Comparison of ENCODE assay signal across 6 cellular contexts in genomic region chr16:57485091-57485915, GRCh38. TPM values are rescaled to one million over a fixed set of nuclear protein-coding genes. Genes with fewer than 3 reads are reported as not detected.
A peak's percentile ranks its signal among the peaks of the same experiment; 100 is the strongest.
DNase-seq lines count a peak whose midpoint lies in the region; ATAC-seq and TF ChIP-seq lines count a peak whose summit lies in the region.

No MANE protein-coding gene starts in this region.

- no peak for TF ChIP-seq CTCF in epithelial cell of proximal tubule (conservative IDR thresholded peaks at IDR 0.05; ENCODE audit: low read depth, low read length)

- H3K9ac ChIP-seq in NT2/D1 (ENCODE audit: insufficient read length, low read depth) (peak overlapping the region; percentile 86), skeletal muscle satellite cell (ENCODE audit: low read depth, low read length) (peak overlapping the region; percentile 89)

- DNase-seq in NT2/D1 (ENCODE audit: low read depth, low spot score) = no peak
- no peak for DNase-seq in epithelial cell of proximal tubule (ENCODE audit: low read depth)
- no peak for DNase-seq in T1000 (lab: John Stamatoyannopoulos, UW)
- DNase-seq in activated CD4-positive, alpha-beta T cell treated with anti-CD3 and anti-CD28 coated beads for 1 hour = no peak

- H3K4me1 ChIP-seq in NT2/D1 (ENCODE audit: insufficient read depth, insufficient read length) (peaks cover 22% of the 10 kb centered on the region), skeletal muscle satellite cell (ENCODE audit: control insufficient read depth, insufficient read depth, low read length) (peaks cover 22% of the 10 kb centered on the region)

- H3K36me3 ChIP-seq in NT2/D1 (ENCODE audit: insufficient read depth, insufficient read length, low read length) = no peaks in the 10 kb centered on the region
- H3K36me3 ChIP-seq in skeletal muscle satellite cell (ENCODE audit: insufficient read depth, low read length) = no peaks in the 10 kb centered on the region

- H3K4me2 ChIP-seq in skeletal muscle satellite cell (ENCODE audit: low read length) = peak overlapping the region; percentile 99

- no peak for ATAC-seq in GM18873 (IDR thresholded peaks at IDR 0.05; ENCODE audit: low FRiP score, unreplicated experiment)

- H3K27me3 ChIP-seq in NT2/D1 (ENCODE audit: insufficient read depth, insufficient read length) (peaks cover 19% of the 10 kb centered on the region), skeletal muscle satellite cell (ENCODE audit: control insufficient read depth, insufficient read depth, low read length) (peaks cover 1% of the 10 kb centered on the region)

- H3K9me3 ChIP-seq in NT2/D1 (ENCODE audit: insufficient read depth, low read length) = peaks cover 9% of the 10 kb centered on the region; the same call in 1 of the 2 replicates
- no peaks in the 10 kb centered on the region for H3K9me3 ChIP-seq in skeletal muscle satellite cell (replicated peaks; ENCODE audit: low read length)

- H3K4me3 ChIP-seq in NT2/D1 (ENCODE audit: insufficient read length, low read depth) = peak overlapping the region; percentile 89
- H3K4me3 ChIP-seq in epithelial cell of proximal tubule (ENCODE audit: low read depth, low read length) = peak overlapping the region; percentile 96
- H3K4me3 ChIP-seq in skeletal muscle satellite cell (ENCODE audit: low read length) = peak overlapping the region; percentile 98

RNA-seq across cellular contexts. Expression of gene DOK4, which starts 1.0 kb away (rescaled TPM):
- 35.3 and 39.5 TPM in 2 replicates for total RNA-seq in epithelial cell of proximal tubule
- total RNA-seq in skeletal muscle satellite cell (2012; rRNA removed) = 27.5 and 28.9 TPM in 2 replicates

RNA-seq across cellular contexts. Expression of gene POLR2C, which starts 22.8 kb away (rescaled TPM):
- total RNA-seq in epithelial cell of proximal tubule = 64.5 and 140 TPM in 2 replicates
- total RNA-seq in skeletal muscle satellite cell (2012; rRNA removed) = 88.5 and 114 TPM in 2 replicates

RNA-seq across cellular contexts. Expression of gene COQ9, which starts 38.0 kb away (rescaled TPM):
- 40.0 and 45.4 TPM in 2 replicates for total RNA-seq in epithelial cell of proximal tubule
- 48.7 and 49.7 TPM in 2 replicates for total RNA-seq in skeletal muscle satellite cell (2012; rRNA removed)

RNA-seq across cellular contexts. Expression of gene CIAPIN1, which starts 38.1 kb away (rescaled TPM):
- total RNA-seq in epithelial cell of proximal tubule = 69.1 and 75.6 TPM in 2 replicates
- total RNA-seq in skeletal muscle satellite cell (2012; rRNA removed) = 55.5 and 55.9 TPM in 2 replicates

RNA-seq across cellular contexts. Expression of gene CCDC102A, which starts 51.1 kb away (rescaled TPM):
- 14.0 and 22.7 TPM in 2 replicates for total RNA-seq in epithelial cell of proximal tubule
- 5.0 and 6.6 TPM in 2 replicates for total RNA-seq in skeletal muscle satellite cell (2012; rRNA removed)
